Comparison of ENCODE assay signal across 26 cellular contexts in genomic region chr12:121495746-121496145, GRCh38.
DNase-seq lines count a peak whose midpoint lies in the region; ATAC-seq and TF ChIP-seq lines count a peak whose summit lies in the region.
"Had no signal": no experiment of that assay in that cellular context is flagged by ENCODE, and none has a peak within 500 bp of the region (broad histone marks: within the 10 kb centered on the region; RNA-seq: fewer than 3 reads in every experiment).

No MANE protein-coding gene starts in this region.

- CTCF ChIA-PET in WTC11 (lab: Charles Lee), result interaction anchor here (0.6 to 3.2 kb wide), 3 partner anchors 9 to 298 kb away, joined by 3 to 13 read pairs (median 4); no protein-coding TSS in a partner anchor

- no peak overlapping the region for H3K4me3 Mint-ChIP-seq in WTC11
- H3K4me3 Mint-ChIP-seq: activated CD4-positive, alpha-beta T cell treated with anti-CD3 and anti-CD28 coated beads for 36 hours; type B pancreatic cell had no signal

- H3K4me1 Mint-ChIP-seq in WTC11, result peaks cover 21% of the 10 kb centered on the region

- H3K27me3 Mint-ChIP-seq in WTC11 (ENCODE audit: low read depth), result no peaks in the 10 kb centered on the region
- H3K27me3 Mint-ChIP-seq: activated CD4-positive, alpha-beta T cell treated with anti-CD3 and anti-CD28 coated beads for 36 hours; type B pancreatic cell had no signal

- no peak for ATAC-seq in WTC11
- peak; percentile 82 for ATAC-seq in left lobe of liver
- no peak for ATAC-seq in GM18505 (IDR thresholded peaks at IDR 0.05; ENCODE audit: unreplicated experiment)
- ATAC-seq: activated CD4-positive, alpha-beta T cell treated with anti-CD3 and anti-CD28 coated beads for 36 hours; gastroesophageal sphincter; left cardiac atrium had no signal

- in situ Hi-C loops in G401 (cut with HindIII; ENCODE audit: low sequenced_read_pairs), result no loop called here

- no peaks in the 10 kb centered on the region for H3K9me3 Mint-ChIP-seq in WTC11
- H3K9me3 Mint-ChIP-seq: type B pancreatic cell had no signal

- no peak for TF ChIP-seq CTCF in WTC11 (IDR thresholded peaks at IDR 0.05)

- no peak for TF ChIP-seq POLR2A in GM18505 (IDR thresholded peaks at IDR 0.05; ENCODE audit: borderline replicate concordance, extremely low read depth, insufficient read depth, insufficient read length)

- POLR2A ChIA-PET in WTC11 (lab: Charles Lee), result interaction anchor here (0.6 kb wide), 2 partner anchors 174 to 1471 kb away, joined by 4 read pairs; partner anchors contain the start of genes ABCB9 and MORN3

- peak overlapping the region; percentile 91; the same call in 1 of the 2 replicates for H3K27ac Mint-ChIP-seq in WTC11
- H3K27ac Mint-ChIP-seq: activated CD4-positive, alpha-beta T cell treated with anti-CD3 and anti-CD28 coated beads for 36 hours; type B pancreatic cell had no signal

- DNase-seq in G401 (ENCODE audit: low spot score), result peak; percentile 58
- DNase-seq in WTC11 (ENCODE audit: low spot score), result no peak
- peak; percentile 86 for DNase-seq in left lobe of liver (ENCODE audit: low spot score)
- peak; percentile 20 for DNase-seq in pons (ENCODE audit: low spot score)
- DNase-seq in AG08395 (ENCODE audit: low spot score), result no peak
- no peak for DNase-seq in NCI-H1436 (lab: John Stamatoyannopoulos, UW)
- DNase-seq: activated CD4-positive, alpha-beta T cell treated with anti-CD3 and anti-CD28 coated beads for 36 hours; activated naive CD4-positive, alpha-beta T cell treated with Interleukin-2 at 50 U/mL for 16 hours; Calu3; central memory CD4-positive, alpha-beta T cell; dermis blood vessel endothelial cell; DND-41; GOT3; hippocampal formation; left cardiac atrium; mesenchymal stem cell; NCI-H1092 treated with DMSO at 0.1 percent for 48 hours; NCI-H187 treated with DMSO at 0.1 percent for 48 hours; NCI-H2171 treated with DMSO at 0.1 percent for 48 hours; NCI-H510A; stimulated activated CD4-positive, alpha-beta T cell treated with anti-CD3 and anti-CD28 coated beads, Interleukin-15, amount 100 ng/mL, for 24 hours; stimulated activated CD4-positive, alpha-beta T cell treated with anti-CD3 and anti-CD28 coated beads, Interleukin-4, amount 100 ng/mL, for 4 hours; T-helper 9 cell had no signal

- H3K36me3 Mint-ChIP-seq in WTC11, result peaks cover 24% of the 10 kb centered on the region

TF ChIP-seq in WTC11, 78 proteins besides CTCF, POLR2A, EP300 and RAD21:
- TF ChIP-seq EMX1 (CRISPR knock-in tag; IDR thresholded peaks at IDR 0.05) (no peak), ERG (CRISPR knock-in tag; IDR thresholded peaks at IDR 0.05) (no peak), ESRRA (CRISPR knock-in tag; IDR thresholded peaks at IDR 0.05; ENCODE audit: borderline replicate concordance) (no peak), ZMAT4 (CRISPR knock-in tag; IDR thresholded peaks at IDR 0.05) (no peak), FOXP4 (CRISPR knock-in tag; IDR thresholded peaks at IDR 0.05) (no peak), PRRX2 (CRISPR knock-in tag; IDR thresholded peaks at IDR 0.05) (no peak), NFE2L1 (CRISPR knock-in tag; IDR thresholded peaks at IDR 0.05) (no peak), ARID4B (CRISPR knock-in tag; IDR thresholded peaks at IDR 0.05; ENCODE audit: borderline replicate concordance) (no peak), CDX4 (CRISPR knock-in tag; IDR thresholded peaks at IDR 0.05; ENCODE audit: borderline replicate concordance) (no peak)

Comparison
In these comparisons a context has a peak if more than half of its experiments do, and no peak if none do; other contexts are left out.
1. DNase-seq: peak in G401 (single experiment), left lobe of liver (single experiment) and pons (single experiment); none in WTC11 (single experiment), AG08395 (single experiment) and NCI-H1436 (single experiment).